Comparison of ENCODE assay signal across 2 cellular contexts in genomic region chr16:534856-535445, GRCh38.
TF ChIP-seq lines count a peak whose summit lies in the region.

No MANE protein-coding gene starts in this region.

TF ChIP-seq in IMR-90, 13 proteins besides CTCF, POLR2A, EP300 and RAD21:
- TF ChIP-seq MAFK (IDR thresholded peaks at IDR 0.05; ENCODE audit: low read depth, low read length) = no peak

TF ChIP-seq in H1, 55 proteins besides CTCF, POLR2A, EP300 and RAD21:
- TF ChIP-seq CBX8 (IDR thresholded peaks at IDR 0.05; ENCODE audit: borderline replicate concordance, low read depth, low read length) (no peak), KDM1A (IDR thresholded peaks at IDR 0.05; ENCODE audit: borderline replicate concordance, low read length) (no peak), ZNF274 (IDR thresholded peaks at IDR 0.05; ENCODE audit: borderline replicate concordance, extremely low read depth, low read length) (no peak), USF2 (IDR thresholded peaks at IDR 0.05; ENCODE audit: low read length) (no peak), CBX5 (IDR thresholded peaks at IDR 0.05; ENCODE audit: low read depth, low read length) (no peak), TAF1 (IDR thresholded peaks at IDR 0.05; ENCODE audit: low read depth, low read length) (no peak), TEAD4 (IDR thresholded peaks at IDR 0.05; ENCODE audit: low read depth, low read length) (no peak), SRF (IDR thresholded peaks at IDR 0.05; ENCODE audit: low read depth, low read length) (no peak), RXRA (IDR thresholded peaks at IDR 0.05; ENCODE audit: insufficient read depth, low read depth, low read length) (no peak), YY1 (IDR thresholded peaks at IDR 0.05; ENCODE audit: low read depth, low read length) (no peak), TBP (IDR thresholded peaks at IDR 0.05; ENCODE audit: low read depth, low read length) (no peak), SP1 (IDR thresholded peaks at IDR 0.05; ENCODE audit: low read depth, low read length) (no peak), POLR2AphosphoS5 (IDR thresholded peaks at IDR 0.05; ENCODE audit: low read depth, low read length) (no peak), POU5F1 (IDR thresholded peaks at IDR 0.05; ENCODE audit: low read depth, low read length) (no peak)
TF ChIP-seq in H1: peak in this region for 0.
